In genomic region chr5:171496431-171496830, GRCh38 we compare ENCODE assay signal across 21 cellular contexts.
"Had no signal": no experiment of that assay in that cellular context is flagged by ENCODE, and none has a peak within 500 bp of the region (broad histone marks: within the 10 kb centered on the region; RNA-seq: fewer than 3 reads in every experiment).

No MANE protein-coding gene starts in this region.

- H3K9me3 ChIP-seq: body of pancreas, colonic mucosa, esophagus squamous epithelium, sigmoid colon, transverse colon, vagina had no signal

- H3K36me3 ChIP-seq: colonic mucosa, esophagus squamous epithelium, sigmoid colon, transverse colon, vagina had no signal

- DNase-seq: activated CD4-positive, alpha-beta memory T cell treated with anti-CD3 and anti-CD28 coated beads, Interleukin-2, amount 10 ng/mL, durations not matched to agents 7 days and 5 days; activated CD4-positive, alpha-beta T cell treated with anti-CD3 and anti-CD28 coated beads for 4 hours; activated effector memory CD4-positive, alpha-beta T cell treated with anti-CD3 and anti-CD28 coated beads, Interleukin-2, amount 50 U/mL, for 16 hours; activated T-cell treated with anti-CD3 and anti-CD28 coated beads, Interleukin-2, amount 50 U/mL, for 48 hours; body of pancreas; central memory CD4-positive, alpha-beta T cell; colonic mucosa; effector CD8-positive, alpha-beta T cell; esophagus squamous epithelium; foreskin fibroblast; left colon; naive B cell; sigmoid colon; stimulated activated CD4-positive, alpha-beta T cell treated with anti-CD3 and anti-CD28 coated beads, Interleukin-12 subunit alpha, Interleukin-12 subunit beta, amount 100 ng/mL, for 4 hours; stimulated activated CD4-positive, alpha-beta T cell treated with anti-CD3 and anti-CD28 coated beads, Interleukin-2, amount 100 ng/mL, for 24 hours; stimulated activated naive B cell treated with anti-CD40 and anti-IgM and Interleukin-4, amounts not matched to agents 10 μg/mL and 1 μg/mL and 100 μg/mL, for 72 hours; T-helper 2 cell; transverse colon had no signal

- H3K4me3 ChIP-seq: body of pancreas, colonic mucosa, esophagus squamous epithelium, sigmoid colon, transverse colon, vagina had no signal

- H3K4me1 ChIP-seq: colonic mucosa had no signal

- H3K27ac ChIP-seq: body of pancreas, colonic mucosa, transverse colon had no signal

- H3K27me3 ChIP-seq: body of pancreas, colonic mucosa, esophagus squamous epithelium, sigmoid colon, transverse colon, vagina had no signal

- ATAC-seq: activated naive CD4-positive, alpha-beta T cell treated with anti-CD3 and anti-CD28 coated beads, Interleukin-2, amount 50 U/mL, for 72 hours; body of pancreas; left colon; stimulated activated naive B cell treated with anti-CD40 and anti-IgM and Interleukin-4, amounts not matched to agents 10 μg/mL and 1 μg/mL and 100 μg/mL, for 72 hours; WTC11 had no signal
